ENCODE assay signal across 11 cellular contexts in genomic region chr22:25745341-25746011, GRCh38. TPM values are rescaled to one million over a fixed set of nuclear protein-coding genes. Genes with fewer than 3 reads are reported as not detected.
DNase-seq lines count a peak whose midpoint lies in the region; ATAC-seq and TF ChIP-seq lines count a peak whose summit lies in the region.
"Had no signal": no experiment of that assay in that cellular context is flagged by ENCODE, and none has a peak within 500 bp of the region (broad histone marks: within the 10 kb centered on the region; RNA-seq: fewer than 3 reads in every experiment).

No MANE protein-coding gene starts in this region.

- DNase-seq in stimulated activated CD4-positive, alpha-beta T cell treated with anti-CD3 and anti-CD28 coated beads, Interleukin-15, amount 100 ng/mL, for 24 hours, result peak; percentile 39
- no peak for DNase-seq in stimulated activated CD4-positive, alpha-beta T cell treated with anti-CD3 and anti-CD28 coated beads, Interleukin-4, amount 100 ng/mL, for 4 hours
- DNase-seq in activated CD4-positive, alpha-beta memory T cell treated with anti-CD3 and anti-CD28 coated beads for 36 hours, result peak; percentile 63
- DNase-seq in fibroblast of mammary gland (ENCODE audit: low read depth) (peak; percentile 86), stromal cell of bone marrow (ENCODE audit: low read depth) (peak; percentile 57), DMS 273 treated with DMSO at 0.1 percent for 48 hours (lab: John Stamatoyannopoulos, UW) (no peak), cerebellar nuclear complex (lab: John Stamatoyannopoulos, UW) (no peak)
- DNase-seq: COR-L47, NCI-H2107, WERI-Rb-1 had no signal

- ATAC-seq in HG02571 (IDR thresholded peaks at IDR 0.05; ENCODE audit: unreplicated experiment), result no peak

- no peaks in the 10 kb centered on the region for H3K9me3 Mint-ChIP-seq in activated CD4-positive, alpha-beta memory T cell treated with anti-CD3 and anti-CD28 coated beads for 36 hours

- H3K4me3 Mint-ChIP-seq in activated CD4-positive, alpha-beta memory T cell treated with anti-CD3 and anti-CD28 coated beads for 36 hours, result peak overlapping the region; percentile 6

- intact Hi-C loops in activated CD4-positive, alpha-beta memory T cell treated with anti-CD3 and anti-CD28 coated beads for 36 hours (cut with micrococcal nuclease), result loop anchor here (5.0 kb wide), 3 partner anchors 123 to 658 kb away; no protein-coding TSS in a partner anchor

- H3K27ac Mint-ChIP-seq in activated CD4-positive, alpha-beta memory T cell treated with anti-CD3 and anti-CD28 coated beads for 36 hours, result peak overlapping the region; percentile 70

- no peak overlapping the region for H3K4me3 ChIP-seq in fibroblast of mammary gland (ENCODE audit: control insufficient read depth, low read depth, low read length)

- peaks cover 10% of the 10 kb centered on the region for H3K27me3 Mint-ChIP-seq in activated CD4-positive, alpha-beta memory T cell treated with anti-CD3 and anti-CD28 coated beads for 36 hours

- no peaks in the 10 kb centered on the region for H3K36me3 Mint-ChIP-seq in activated CD4-positive, alpha-beta memory T cell treated with anti-CD3 and anti-CD28 coated beads for 36 hours

- no peak for TF ChIP-seq CTCF in fibroblast of mammary gland (conservative IDR thresholded peaks at IDR 0.05; ENCODE audit: control insufficient read depth, insufficient read depth, low read depth, low read length)

- H3K4me1 Mint-ChIP-seq in activated CD4-positive, alpha-beta memory T cell treated with anti-CD3 and anti-CD28 coated beads for 36 hours (ENCODE audit: low read depth), result peaks cover 37% of the 10 kb centered on the region

- CTCF ChIA-PET in activated CD4-positive, alpha-beta memory T cell treated with anti-CD3 and anti-CD28 coated beads for 36 hours (lab: Charles Lee), result interaction anchor here (0.9 to 1.1 kb wide), 2 partner anchors 38 to 74 kb away, joined by 3 read pairs; no protein-coding TSS in a partner anchor

- POLR2A ChIA-PET in activated CD4-positive, alpha-beta memory T cell treated with anti-CD3 and anti-CD28 coated beads for 36 hours (lab: Charles Lee), result interaction anchor here (1.0 kb wide), 1 partner anchor 43 kb away, joined by 4 read pairs; no protein-coding TSS in a partner anchor

RNA-seq across cellular contexts. Expression of gene MYO18B, which starts 3.5 kb away (rescaled TPM):
- total RNA-seq in activated CD4-positive, alpha-beta memory T cell treated with anti-CD3 and anti-CD28 coated beads for 36 hours, result under 1 TPM; 0.22 to 0.29 TPM

Comparison
In these comparisons a context has a peak if more than half of its experiments do, and no peak if none do; other contexts are left out.
1. DNase-seq: peak in stimulated activated CD4-positive, alpha-beta T cell treated with anti-CD3 and anti-CD28 coated beads, Interleukin-15, amount 100 ng/mL, for 24 hours (single experiment), activated CD4-positive, alpha-beta memory T cell treated with anti-CD3 and anti-CD28 coated beads for 36 hours (single experiment), fibroblast of mammary gland (single experiment) and stromal cell of bone marrow (single experiment); none in stimulated activated CD4-positive, alpha-beta T cell treated with anti-CD3 and anti-CD28 coated beads, Interleukin-4, amount 100 ng/mL, for 4 hours (0 of 2), DMS 273 treated with DMSO at 0.1 percent for 48 hours (single experiment) and cerebellar nuclear complex (0 of 2).